ENCODE assay signal across 16 cellular contexts in the genomic region with DNA sequence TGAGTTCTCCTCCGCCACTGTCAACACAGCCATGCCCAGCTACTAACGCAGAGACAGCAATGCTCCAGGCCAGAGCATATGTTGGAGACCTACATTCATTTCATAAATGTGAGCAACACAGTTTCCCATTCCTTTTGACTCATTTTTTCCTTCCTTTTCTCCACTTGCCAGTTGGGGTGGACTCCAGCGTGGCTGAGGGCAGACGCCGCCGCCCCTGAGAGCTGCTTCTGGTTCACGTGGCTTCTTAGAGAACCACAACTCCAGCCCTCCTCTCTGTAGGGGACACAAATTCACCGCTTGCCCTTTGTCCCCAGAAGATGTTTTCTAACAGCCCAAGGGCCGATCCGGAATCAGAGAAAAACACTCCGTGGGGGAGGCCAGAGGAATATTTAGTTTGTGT. TPM values are rescaled to one million over a fixed set of nuclear protein-coding genes. Genes with fewer than 3 reads are reported as not detected.
DNase-seq lines count a peak whose midpoint lies in the region; ATAC-seq and TF ChIP-seq lines count a peak whose summit lies in the region.
"Had no signal": no experiment of that assay in that cellular context is flagged by ENCODE, and none has a peak within 500 bp of the region (broad histone marks: within the 10 kb centered on the region; RNA-seq: fewer than 3 reads in every experiment).

No MANE protein-coding gene starts in this region.

- peaks cover 11% of the 10 kb centered on the region for H3K4me1 ChIP-seq in IMR-90 (ENCODE audit: control insufficient read depth, insufficient read depth, low read length)
- H3K4me1 ChIP-seq: uterus had no signal

- H3K4me1 Mint-ChIP-seq in chondrocyte (ENCODE audit: low read depth): peaks cover 49% of the 10 kb centered on the region
- peaks cover 65% of the 10 kb centered on the region for H3K4me1 Mint-ChIP-seq in osteocyte (ENCODE audit: unreplicated experiment)
- H3K4me1 Mint-ChIP-seq in HFFc6 (ENCODE audit: low read depth): peaks cover 12% of the 10 kb centered on the region; the same call in 1 of the 2 replicates

- H3K36me3 Mint-ChIP-seq in chondrocyte (ENCODE audit: low read depth): peaks cover 4% of the 10 kb centered on the region
- H3K36me3 Mint-ChIP-seq in osteocyte (ENCODE audit: unreplicated experiment): no peaks in the 10 kb centered on the region
- peaks cover 22% of the 10 kb centered on the region for H3K36me3 Mint-ChIP-seq in HFFc6 (ENCODE audit: low read depth)

- H3K18ac ChIP-seq in IMR-90 (ENCODE audit: low read depth, low read length): no peak overlapping the region

- no peak overlapping the region for H4K8ac ChIP-seq in IMR-90 (ENCODE audit: low read depth in 2 of 2, low read length in 2 of 2)

- H3K14ac ChIP-seq in IMR-90 (replicated peaks; ENCODE audit: low read depth, low read length): peak overlapping the region; percentile 7; the same call in 1 of the 2 replicates

- in situ Hi-C loops in IMR-90 (cut with MboI; ENCODE audit: low sequenced_read_pairs): no loop called here

- H3K27me3 ChIP-seq in IMR-90 (ENCODE audit: control insufficient read depth, insufficient read depth, low read length): peaks cover 5% of the 10 kb centered on the region; the same call in 1 of the 2 replicates

- no peak for TF ChIP-seq CTCF in IMR-90 (conservative IDR thresholded peaks at IDR 0.05; ENCODE audit: low read depth, low read length)
- TF ChIP-seq CTCF in chondrocyte (IDR thresholded peaks at IDR 0.05): no peak
- TF ChIP-seq CTCF in osteocyte (IDR thresholded peaks at IDR 0.05): no peak
- TF ChIP-seq CTCF in HFFc6 (IDR thresholded peaks at IDR 0.05): no peak
- TF ChIP-seq CTCF in foreskin fibroblast (IDR thresholded peaks at IDR 0.05; ENCODE audit: low read depth, low read length): no peak

- no peak overlapping the region for H3K4ac ChIP-seq in IMR-90 (ENCODE audit: low read depth, low read length)

- no peaks in the 10 kb centered on the region for H3K79me1 ChIP-seq in IMR-90 (ENCODE audit: low read depth in 1 of 2, low read length in 2 of 2)

- H3K4me3 ChIP-seq in IMR-90 (ENCODE audit: insufficient read depth, low read depth, low read length) (no peak overlapping the region), foreskin fibroblast (ENCODE audit: low read depth in 1 of 2, low read length in 2 of 2) (no peak overlapping the region)
- H3K4me3 ChIP-seq: BLaER1 treated with 17β-estradiol and CSF1 and Interleukin-3, amounts not matched to agents 10 nM and 100 nM; uterus had no signal

- no peak overlapping the region; the same call in 2 of the 3 replicates for H2BK15ac ChIP-seq in IMR-90 (ENCODE audit: low read depth, low read length)

- H3K27ac Mint-ChIP-seq in chondrocyte (ENCODE audit: unreplicated experiment): peak overlapping the region; percentile 85
- H3K27ac Mint-ChIP-seq in osteocyte (ENCODE audit: unreplicated experiment): peak overlapping the region; percentile 91
- no peak overlapping the region for H3K27ac Mint-ChIP-seq in HFFc6

- H3K4me3 Mint-ChIP-seq in chondrocyte (ENCODE audit: unreplicated experiment): no peak overlapping the region
- H3K4me3 Mint-ChIP-seq in osteocyte (ENCODE audit: unreplicated experiment): peak overlapping the region; percentile 41
- H3K4me3 Mint-ChIP-seq in HFFc6: no peak overlapping the region

- no peak overlapping the region for H3K23ac ChIP-seq in IMR-90 (ENCODE audit: low read depth, low read length)

- H3K4me2 ChIP-seq in IMR-90 (ENCODE audit: low read depth, low read length): no peak overlapping the region

- no peaks in the 10 kb centered on the region; the same call in 1 of the 2 replicates for H4K20me1 ChIP-seq in IMR-90 (ENCODE audit: insufficient read depth, low read length)

- CTCF ChIA-PET in IMR-90 (lab: Yijun Ruan, JAX): no interaction called here

- H4K5ac ChIP-seq in IMR-90 (ENCODE audit: low read depth, low read length): no peak overlapping the region

- 78% methylated on average over 8 of the region's 11 CpGs; no CpG with 5 or more reads in 1 of the 2 experiments for WGBS in IMR-90 (ENCODE audit: extremely low coverage in 2 of 2, insufficient read length in 1 of 2), 2 experiments

- H3K27me3 Mint-ChIP-seq in chondrocyte (ENCODE audit: low read depth): no peaks in the 10 kb centered on the region
- H3K27me3 Mint-ChIP-seq in osteocyte (ENCODE audit: unreplicated experiment): no peaks in the 10 kb centered on the region
- peaks cover 23% of the 10 kb centered on the region for H3K27me3 Mint-ChIP-seq in HFFc6 (ENCODE audit: insufficient read depth)

- ATAC-seq in IMR-90 (ENCODE audit: low read depth) (no peak), left lobe of liver (no peak), GM19452 (IDR thresholded peaks at IDR 0.05; ENCODE audit: unreplicated experiment) (no peak)
- ATAC-seq: left ventricle myocardium superior, Panc1 had no signal

- no peaks in the 10 kb centered on the region; the same call in 1 of the 2 replicates for H3K9me1 ChIP-seq in IMR-90 (ENCODE audit: insufficient read depth, low read length)

- no peak for TF ChIP-seq RAD21 in IMR-90 (IDR thresholded peaks at IDR 0.05; ENCODE audit: low read length)

- peaks cover 11% of the 10 kb centered on the region for H3K9me3 ChIP-seq in IMR-90 (ENCODE audit: control insufficient read depth, insufficient read depth, low read length)

- no TSS peak for BruUV-seq in IMR-90 (replicated peaks; lab: Mats Ljungman, UMichigan)

- H3K9me3 Mint-ChIP-seq in chondrocyte (ENCODE audit: low read depth) (peaks cover 11% of the 10 kb centered on the region), osteocyte (ENCODE audit: unreplicated experiment) (peaks cover 5% of the 10 kb centered on the region), HFFc6 (peaks cover 33% of the 10 kb centered on the region)

- no peak overlapping the region for H2AK9ac ChIP-seq in IMR-90 (replicated peaks; ENCODE audit: low read depth, low read length, poor library complexity)

- no peak overlapping the region for H2BK120ac ChIP-seq in IMR-90 (ENCODE audit: low read depth, low read length)

- intact Hi-C loops in IMR-90 (cut with micrococcal nuclease): no loop called here

- H3K56ac ChIP-seq in IMR-90 (ENCODE audit: extremely low read depth, insufficient read depth, low read length): no peak overlapping the region

- no peak overlapping the region for H3K27ac ChIP-seq in IMR-90 (ENCODE audit: insufficient read depth, low read length)
- H3K27ac ChIP-seq: BLaER1 treated with 17β-estradiol and CSF1 and Interleukin-3, amounts not matched to agents 10 nM and 100 nM; uterus; WERI-Rb-1 had no signal

- dilution Hi-C loops in IMR-90 (cut with HindIII; ENCODE audit: low sequenced_read_pairs, unreplicated experiment): no loop called here

- no peak for TF ChIP-seq POLR2A in IMR-90 (IDR thresholded peaks at IDR 0.05; ENCODE audit: low read depth, low read length)

- H2AK5ac ChIP-seq in IMR-90 (ENCODE audit: low read depth, low read length): no peak overlapping the region; the same call in 1 of the 2 replicates

- no peaks in the 10 kb centered on the region for H3K36me3 ChIP-seq in IMR-90 (ENCODE audit: control insufficient read depth, insufficient read depth, low read length)
- H3K36me3 ChIP-seq: BLaER1 treated with 17β-estradiol and CSF1 and Interleukin-3, amounts not matched to agents 10 nM and 100 nM; uterus; WERI-Rb-1 had no signal

- no peak overlapping the region for H3K9ac ChIP-seq in IMR-90 (ENCODE audit: low read depth, low read length)
- H3K9ac ChIP-seq: BLaER1 treated with 17β-estradiol and CSF1 and Interleukin-3, amounts not matched to agents 10 nM and 100 nM had no signal

- no peak overlapping the region for H4K91ac ChIP-seq in IMR-90 (ENCODE audit: insufficient read depth, low read depth, low read length)

- DNase-seq in AG08396 (ENCODE audit: low spot score): peak; percentile 80
- peak; percentile 44 for DNase-seq in IMR-90
- no peak for DNase-seq in chondrocyte (ENCODE audit: low spot score)
- DNase-seq in osteocyte (ENCODE audit: extremely low spot score, unreplicated experiment): peak; percentile 92
- DNase-seq in HFFc6: no peak
- no peak for DNase-seq in left lobe of liver (ENCODE audit: low spot score)
- no peak for DNase-seq in foreskin fibroblast
- DNase-seq: DND-41, left ventricle myocardium superior, NCI-H1436 treated with DMSO at 0.1 percent for 48 hours, NCI-H524 treated with DMSO at 0.1 percent for 48 hours, uterus, WERI-Rb-1 had no signal

- no peak overlapping the region for H2BK20ac ChIP-seq in IMR-90 (ENCODE audit: low read depth, low read length)

- peak overlapping the region; percentile 9 for H2AFZ ChIP-seq in IMR-90 (replicated peaks; ENCODE audit: low read length, poor library complexity)

- H2BK5ac ChIP-seq in IMR-90 (ENCODE audit: low read depth, low read length, poor library complexity, severe bottlenecking): no peak overlapping the region

- POLR2A ChIA-PET in IMR-90 (lab: Charles Lee; ENCODE audit: unreplicated experiment): no interaction called here

TF ChIP-seq in IMR-90, 13 proteins besides CTCF, POLR2A, EP300 and RAD21 (continues in another document):
- TF ChIP-seq MAZ (IDR thresholded peaks at IDR 0.05; ENCODE audit: borderline replicate concordance, low read depth, low read length) (no peak), MXI1 (IDR thresholded peaks at IDR 0.05; ENCODE audit: borderline replicate concordance, low read depth, low read length) (no peak), BHLHE40 (IDR thresholded peaks at IDR 0.05; ENCODE audit: low read depth, low read length) (no peak), FOS (IDR thresholded peaks at IDR 0.05; ENCODE audit: low read depth, low read length) (no peak), RFX5 (IDR thresholded peaks at IDR 0.05; ENCODE audit: low read depth, low read length) (no peak), CHD1 (IDR thresholded peaks at IDR 0.05; ENCODE audit: low read depth, low read length) (no peak), CEBPB (IDR thresholded peaks at IDR 0.05; ENCODE audit: low read depth, low read length) (no peak), MAFK (IDR thresholded peaks at IDR 0.05; ENCODE audit: low read depth, low read length) (no peak)
- TF ChIP-seq, protein P1, sequence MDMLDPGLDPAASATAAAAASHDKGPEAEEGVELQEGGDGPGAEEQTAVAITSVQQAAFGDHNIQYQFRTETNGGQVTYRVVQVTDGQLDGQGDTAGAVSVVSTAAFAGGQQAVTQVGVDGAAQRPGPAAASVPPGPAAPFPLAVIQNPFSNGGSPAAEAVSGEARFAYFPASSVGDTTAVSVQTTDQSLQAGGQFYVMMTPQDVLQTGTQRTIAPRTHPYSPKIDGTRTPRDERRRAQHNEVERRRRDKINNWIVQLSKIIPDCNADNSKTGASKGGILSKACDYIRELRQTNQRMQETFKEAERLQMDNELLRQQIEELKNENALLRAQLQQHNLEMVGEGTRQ (IDR thresholded peaks at IDR 0.05; ENCODE audit: low read depth, low read length): no peak

RNA-seq across cellular contexts. Expression of a gene that starts 45.8 kb away (rescaled TPM):
- 2.5 and 2.8 TPM in 2 replicates for total RNA-seq in IMR-90 (2012; rRNA removed)
- 5.3 and 7.4 TPM in 2 replicates for polyA plus RNA-seq in IMR-90 (2012; rRNA removed)
- polyA plus RNA-seq in IMR-90 (2012; cell fraction: cytosol; rRNA removed): 3.1 and 5.0 TPM in 2 replicates
- 18.4 and 27.2 TPM in 2 replicates for polyA plus RNA-seq in IMR-90 (2012; cell fraction: nucleus; rRNA removed; ENCODE audit: low replicate concordance)
- 28.0 to 29.6 TPM (median 29.6 TPM) in 3 replicates for total RNA-seq in chondrocyte
- total RNA-seq in osteocyte: 44.8 and 47.7 TPM in 2 replicates
- 10 to 100 TPM; 10.6 to 13.7 (median 13.3) TPM for total RNA-seq in HFFc6 (2021; fragmentation: NEBNext Ultra II Directional; extraction: Animal tissue kit (Norgen Biotek cat#: 25700))
- 19.3 TPM for total RNA-seq in left lobe of liver

Comparison
In these comparisons a context has a peak if more than half of its experiments do, and no peak if none do; other contexts are left out.
1. DNase-seq: peak in AG08396 (single experiment), IMR-90 (single experiment) and osteocyte (single experiment); none in chondrocyte (single experiment), HFFc6 (single experiment), left lobe of liver (single experiment) and foreskin fibroblast (0 of 2).